8 cellular contexts compared by ENCODE assay signal in the genomic region with DNA sequence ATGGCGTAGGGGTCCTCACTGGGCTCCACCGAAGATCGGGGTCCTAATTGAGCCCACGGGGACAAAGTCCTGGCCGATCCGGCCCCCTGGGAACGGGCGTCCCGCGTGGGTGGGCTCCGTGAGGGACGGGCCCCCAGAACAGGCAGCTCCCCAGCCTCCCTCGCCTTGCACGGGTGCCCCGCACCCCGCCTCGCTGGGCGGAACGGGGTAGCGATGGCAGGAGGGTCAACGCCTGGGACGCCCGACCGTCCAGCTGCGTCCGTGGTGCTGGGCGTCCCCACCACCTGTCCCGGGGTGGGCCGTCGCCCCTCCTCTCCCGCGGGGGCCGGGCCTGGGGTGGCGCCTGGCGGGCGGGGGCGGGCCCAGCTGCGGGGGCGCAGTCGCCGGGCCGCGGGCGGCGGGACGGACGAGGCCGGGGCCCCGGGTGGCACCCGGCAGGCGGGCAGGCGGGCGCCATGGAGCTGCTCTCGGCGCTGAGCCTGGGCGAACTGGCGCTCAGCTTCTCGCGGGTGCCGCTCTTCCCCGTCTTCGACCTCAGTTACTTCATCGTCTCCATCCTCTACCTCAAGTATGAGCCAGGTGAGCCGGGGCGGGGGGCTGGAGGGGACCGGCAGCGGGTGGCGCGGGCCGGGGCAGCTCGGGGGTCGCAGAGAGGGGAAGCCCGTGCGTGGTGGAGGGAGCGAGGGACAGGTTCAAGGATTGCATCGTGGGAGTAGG. TPM values are rescaled to one million over a fixed set of nuclear protein-coding genes. Genes with fewer than 3 reads are reported as not detected.
DNase-seq lines count a peak whose midpoint lies in the region; ATAC-seq, FAIRE-seq and TF ChIP-seq lines count a peak whose summit lies in the region.

A gene with protein sequence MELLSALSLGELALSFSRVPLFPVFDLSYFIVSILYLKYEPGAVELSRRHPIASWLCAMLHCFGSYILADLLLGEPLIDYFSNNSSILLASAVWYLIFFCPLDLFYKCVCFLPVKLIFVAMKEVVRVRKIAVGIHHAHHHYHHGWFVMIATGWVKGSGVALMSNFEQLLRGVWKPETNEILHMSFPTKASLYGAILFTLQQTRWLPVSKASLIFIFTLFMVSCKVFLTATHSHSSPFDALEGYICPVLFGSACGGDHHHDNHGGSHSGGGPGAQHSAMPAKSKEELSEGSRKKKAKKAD (plus strand): TSS at position 377 of the 717 bp plus-strand sequence. CDS start 79 bp downstream, at position 456.

- H3K4me3 Mint-ChIP-seq in CD4-positive, alpha-beta T cell = peak within 1 kb of the TSS; percentile 100

- H3K36me3 Mint-ChIP-seq in CD4-positive, alpha-beta T cell (ENCODE audit: low read depth) = peaks cover 37% of the 10 kb centered on the region
- H3K36me3 Mint-ChIP-seq in activated naive CD4-positive, alpha-beta T cell treated with anti-CD3 and anti-CD28 coated beads, Interleukin-2, amount 50 U/mL, for 72 hours = peaks cover 9 to 15% of the 10 kb centered on the region in 2 donors

- peaks cover 0 to 28% (median 0%) of the 10 kb centered on the region in 3 donors for H3K36me3 ChIP-seq in Peyer's patch

- H3K4me1 Mint-ChIP-seq in CD4-positive, alpha-beta T cell (ENCODE audit: low read depth) = peaks cover 46% of the 10 kb centered on the region

- peak within 1 kb of the TSS; percentile 62 to 99 (median 78) for H3K4me3 ChIP-seq in Peyer's patch

- H3K4me1 ChIP-seq in Peyer's patch = peaks cover 0 to 31% (median 0%) of the 10 kb centered on the region in 4 donors

- H3K9me3 Mint-ChIP-seq in CD4-positive, alpha-beta T cell = no peaks in the 10 kb centered on the region
- no peaks in the 10 kb centered on the region for H3K9me3 Mint-ChIP-seq in activated naive CD4-positive, alpha-beta T cell treated with anti-CD3 and anti-CD28 coated beads, Interleukin-2, amount 50 U/mL, for 72 hours

- peak within 1 kb of the TSS; percentile 75 for H3K27ac ChIP-seq in CD4-positive, alpha-beta T cell (ENCODE audit: low read depth, low read length)
- peak within 1 kb of the TSS; percentile 76 to 93 (median 91) for H3K27ac ChIP-seq in Peyer's patch

- no peaks in the 10 kb centered on the region for H3K9me3 ChIP-seq in CD4-positive, alpha-beta T cell (ENCODE audit: control insufficient read depth, low read length)
- H3K9me3 ChIP-seq in Peyer's patch = no peaks in the 10 kb centered on the region

- peak in 9 of 10 experiments; percentile 4 to 45 (median 27) for DNase-seq in CD4-positive, alpha-beta T cell
- peak; percentile 54 for DNase-seq in H54 (ENCODE audit: insufficient read length, low spot score)
- DNase-seq in Peyer's patch = peak; percentile 52 to 71 (median 69)
- peak; percentile 49 to 70 for DNase-seq in activated naive CD4-positive, alpha-beta T cell treated with anti-CD3 and anti-CD28 coated beads, Interleukin-2, amount 50 U/mL, for 72 hours (ENCODE audit: low spot score in 2 of 2)
- peak; percentile 76 for DNase-seq in cardiac septum (ENCODE audit: low spot score)
- DNase-seq in posterior vena cava (ENCODE audit: low spot score) = peak; percentile 80
- no peak for DNase-seq in DMS79 treated with DMSO at 0.1 percent for 48 hours (lab: John Stamatoyannopoulos, UW)

- CTCF ChIA-PET in CD4-positive, alpha-beta T cell (lab: Charles Lee) = interaction anchor here (1.5 kb wide), 1 partner anchor 120 kb away, joined by 3 read pairs; no protein-coding TSS in a partner anchor

- no peaks in the 10 kb centered on the region for H3K27me3 ChIP-seq in CD4-positive, alpha-beta T cell (ENCODE audit: control insufficient read depth, insufficient read depth, low read length)
- no peaks in the 10 kb centered on the region for H3K27me3 ChIP-seq in Peyer's patch

- no peak for FAIRE-seq in H54 (lab: Jason Lieb, UNC)

- H3K27ac Mint-ChIP-seq in CD4-positive, alpha-beta T cell = peak within 1 kb of the TSS; percentile 98
- H3K27ac Mint-ChIP-seq in activated naive CD4-positive, alpha-beta T cell treated with anti-CD3 and anti-CD28 coated beads, Interleukin-2, amount 50 U/mL, for 72 hours = peak within 1 kb of the TSS; percentile 91 to 94

- intact Hi-C loops in CD4-positive, alpha-beta T cell (cut with DNase I, micrococcal nuclease) = loop anchor here (1.0 to 2.0 kb wide), 3 partner anchors 33 to 119 kb away; a partner anchor contains a TSS
- intact Hi-C loops in cardiac septum (cut with DNase I) = no loop called here
- intact Hi-C loops in posterior vena cava (cut with DNase I) = no loop called here

- peak; percentile 35; the same call in 1 of the 2 replicates for TF ChIP-seq POLR2A in H54 (IDR thresholded peaks at IDR 0.05; ENCODE audit: low read depth, low read length)
- no peak for TF ChIP-seq POLR2A in Peyer's patch (IDR thresholded peaks at IDR 0.05)

- no peaks in the 10 kb centered on the region for H3K27me3 Mint-ChIP-seq in CD4-positive, alpha-beta T cell

- POLR2A ChIA-PET in CD4-positive, alpha-beta T cell (lab: Charles Lee) = interaction anchor here (0.6 to 3.5 kb wide), 16 partner anchors 9 to 1281 kb away, joined by 3 to 25 read pairs (median 4); a partner anchor contains a TSS

- no peak for ATAC-seq in CD4-positive, alpha-beta T cell (ENCODE audit: poor library complexity)
- peak; percentile 1 to 11 for ATAC-seq in activated naive CD4-positive, alpha-beta T cell treated with anti-CD3 and anti-CD28 coated beads, Interleukin-2, amount 50 U/mL, for 72 hours
- no peak for ATAC-seq in GM18502 (IDR thresholded peaks at IDR 0.05; ENCODE audit: poor library complexity, unreplicated experiment)

- no peak for TF ChIP-seq CTCF in CD4-positive, alpha-beta T cell (IDR thresholded peaks at IDR 0.05)
- no peak for TF ChIP-seq CTCF in Peyer's patch (IDR thresholded peaks at IDR 0.05)

RNA-seq across cellular contexts. Expression of the gene that starts here (rescaled TPM):
- total RNA-seq in CD4-positive, alpha-beta T cell = under 1 TPM in 1 of 2 experiments, not detected in 1; 0.59 TPM
- total RNA-seq in Peyer's patch (1 to 10 TPM; 2.3 to 4.4 (median 2.9) TPM), cardiac septum (13.1 TPM), posterior vena cava (1 to 10 TPM; 1.9 to 3.5 TPM)
- total RNA-seq in activated naive CD4-positive, alpha-beta T cell treated with anti-CD3 and anti-CD28 coated beads, Interleukin-2, amount 50 U/mL, for 72 hours = 1 to 10 TPM; 1.6 to 2.5 TPM

Comparison
In these comparisons a context has a peak if more than half of its experiments do, and no peak if none do; other contexts are left out.
1. Peak in DNase-seq and H3K27ac ChIP-seq in CD4-positive, alpha-beta T cell; RNA of the gene not detected or under 1 TPM.
2. ATAC-seq: peak in activated naive CD4-positive, alpha-beta T cell treated with anti-CD3 and anti-CD28 coated beads, Interleukin-2, amount 50 U/mL, for 72 hours (2 of 2); none in CD4-positive, alpha-beta T cell (single experiment) and GM18502 (single experiment).
3. intact Hi-C loops: an anchor here in CD4-positive, alpha-beta T cell (1.0 to 2.0 kb wide); none called in cardiac septum and posterior vena cava.